21 cellular contexts compared by ENCODE assay signal in the genomic region with DNA sequence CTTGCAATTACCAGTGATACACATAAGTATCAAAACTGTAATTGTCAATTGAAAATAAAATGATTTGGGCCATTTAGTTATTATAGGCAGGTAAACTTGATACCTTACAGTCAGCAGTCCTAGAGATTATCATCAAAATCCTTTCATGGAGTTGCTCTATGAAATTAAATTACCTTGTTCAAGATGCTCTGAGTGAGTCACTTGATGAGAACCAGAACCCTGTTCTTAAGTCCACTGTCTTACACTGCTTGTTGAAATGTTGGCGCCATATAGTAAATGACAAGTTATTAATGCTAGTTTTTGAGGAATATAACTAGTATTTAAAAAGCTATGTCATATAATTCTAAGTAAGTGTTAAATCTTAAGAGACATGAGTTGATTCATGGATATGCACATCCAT.
"Had no signal": no experiment of that assay in that cellular context is flagged by ENCODE, and none has a peak within 500 bp of the region (broad histone marks: within the 10 kb centered on the region; RNA-seq: fewer than 3 reads in every experiment).

No MANE protein-coding gene starts in this region.

- DNase-seq: Kasumi-1, MV-4-11, NCI-H1048, NCI-H1105, NCI-H1417 treated with DMSO at 0.1 percent for 48 hours, NCI-H146, NCI-H1694 treated with DMSO at 0.1 percent for 48 hours, NCI-H1930, NCI-H2081, NCI-H2107, NCI-H2171 treated with DMSO at 0.1 percent for 48 hours, NCI-H524, NCI-H526 treated with DMSO at 0.1 percent for 48 hours, NCI-H748 treated with DMSO at 0.1 percent for 48 hours, RPMI8226, SHP77, SW 1271, T-cell had no signal

- H3K27ac ChIP-seq: HL-60, KMS-11 had no signal

- H3K9ac ChIP-seq: KMS-11 had no signal

- H3K4me2 ChIP-seq: KMS-11 had no signal

- H3K4me3 ChIP-seq: K562 had no signal
